Comparison of ENCODE assay signal across 1 cellular context in genomic region chr1:21510885-21511578, GRCh38.
TF ChIP-seq lines count a peak whose summit lies in the region.

No MANE protein-coding gene starts in this region.

TF ChIP-seq in endothelial cell of umbilical vein, 7 proteins besides CTCF, POLR2A, EP300 and RAD21:
- TF ChIP-seq MYC (IDR thresholded peaks at IDR 0.05; ENCODE audit: low read depth, low read length), result no peak
- TF ChIP-seq EZH2 (IDR thresholded peaks at IDR 0.05; ENCODE audit: borderline replicate concordance, low read depth, low read length, severe bottlenecking), result peak; percentile 69
- TF ChIP-seq JUN (IDR thresholded peaks at IDR 0.05; ENCODE audit: borderline replicate concordance, insufficient read depth, insufficient read length, low read depth), result no peak
- TF ChIP-seq GATA2 (IDR thresholded peaks at IDR 0.05; ENCODE audit: insufficient read depth, insufficient read length, low read depth, low read length), result no peak
- TF ChIP-seq POLR2AphosphoS5 (IDR thresholded peaks at IDR 0.05; ENCODE audit: insufficient read depth, low read depth, low read length), result no peak
- TF ChIP-seq FOS (IDR thresholded peaks at IDR 0.05; ENCODE audit: borderline replicate concordance, insufficient read depth, low read length), result no peak
- TF ChIP-seq, protein P1, sequence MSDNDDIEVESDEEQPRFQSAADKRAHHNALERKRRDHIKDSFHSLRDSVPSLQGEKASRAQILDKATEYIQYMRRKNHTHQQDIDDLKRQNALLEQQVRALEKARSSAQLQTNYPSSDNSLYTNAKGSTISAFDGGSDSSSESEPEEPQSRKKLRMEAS (IDR thresholded peaks at IDR 0.05; ENCODE audit: insufficient read depth, insufficient read length), result no peak
